In the genomic region with DNA sequence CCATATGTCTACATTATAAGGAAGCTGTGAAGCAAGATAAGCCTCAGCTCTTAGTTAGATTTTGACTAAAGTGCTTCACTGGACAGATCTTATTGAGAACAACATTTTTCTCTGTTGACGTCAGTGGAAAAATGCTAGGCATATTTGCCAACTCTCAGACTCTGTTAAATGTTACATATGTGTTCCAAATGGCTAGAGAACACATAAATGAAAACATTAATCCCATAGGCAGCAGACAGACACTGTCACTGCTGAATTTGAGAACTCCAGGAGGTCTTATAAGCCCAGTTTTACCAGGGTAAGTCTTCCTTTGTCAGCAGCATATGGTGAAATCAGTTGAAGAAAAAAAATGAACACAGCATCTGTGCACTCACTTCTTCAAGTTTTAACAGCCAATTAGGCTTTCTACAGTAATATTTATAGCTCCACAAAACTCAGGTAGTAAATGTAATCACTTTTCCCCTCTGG, we compare ENCODE assay signal across 9 cellular contexts.
DNase-seq lines count a peak whose midpoint lies in the region; ATAC-seq, FAIRE-seq and TF ChIP-seq lines count a peak whose summit lies in the region.
"Had no signal": no experiment of that assay in that cellular context is flagged by ENCODE, and none has a peak within 500 bp of the region (broad histone marks: within the 10 kb centered on the region; RNA-seq: fewer than 3 reads in every experiment).

No MANE protein-coding gene starts in this region.

- H3K27me3 ChIP-seq in adipocyte (replicated peaks; ENCODE audit: control insufficient read depth, insufficient read depth, low read length) (no peaks in the 10 kb centered on the region), cardiac muscle cell (no peaks in the 10 kb centered on the region)

- ATAC-seq in sciatic nerve (peak; percentile 56), GM18858 (IDR thresholded peaks at IDR 0.05; ENCODE audit: unreplicated experiment) (no peak)

- H3K4me1 ChIP-seq in adipocyte (ENCODE audit: control insufficient read depth, insufficient read depth, low read length), result peaks cover 30% of the 10 kb centered on the region
- peaks cover 16% of the 10 kb centered on the region for H3K4me1 ChIP-seq in cardiac muscle cell (ENCODE audit: low read depth)

- H3K9me3 ChIP-seq in adipocyte (ENCODE audit: control insufficient read depth, low read length), result no peaks in the 10 kb centered on the region
- no peaks in the 10 kb centered on the region for H3K9me3 ChIP-seq in cardiac muscle cell (ENCODE audit: low read depth)

- DNase-seq in GM18507 (ENCODE audit: extremely low spot score, insufficient read length, low read depth) (no peak), adipocyte (ENCODE audit: low read depth) (peak; percentile 87), cardiac muscle cell (ENCODE audit: low read depth in 1 of 2, low spot score in 1 of 2) (peak in 1 of 2 donors; percentile 85), sciatic nerve (ENCODE audit: low spot score) (no peak), NOMO-1 treated with dmso at 0.1 percent for 144 hours (lab: John Stamatoyannopoulos, UW; ENCODE audit: unreplicated experiment) (no peak), activated T-cell treated with anti-CD3 and anti-CD28 coated beads for 4 hours (no peak), urothelium cell line (ENCODE audit: low spot score) (no peak)
- DNase-seq: SIG-M5 had no signal

- H3K27ac ChIP-seq in cardiac muscle cell, result peak overlapping the region; percentile 77

- peak; percentile 26 for FAIRE-seq in GM18507 (lab: Jason Lieb, UNC)
- FAIRE-seq in urothelium cell line (lab: Jason Lieb, UNC), result no peak

- H3K9ac ChIP-seq in adipocyte (ENCODE audit: low read length), result peak overlapping the region; percentile 19

- intact Hi-C loops in sciatic nerve (cut with DNase I), result no loop called here

- H3K4me3 ChIP-seq in adipocyte (ENCODE audit: low read length) (no peak overlapping the region), cardiac muscle cell (no peak overlapping the region)

- H3K36me3 ChIP-seq in adipocyte (ENCODE audit: control insufficient read depth, insufficient read depth, low read length, severe bottlenecking), result no peaks in the 10 kb centered on the region
- no peaks in the 10 kb centered on the region for H3K36me3 ChIP-seq in cardiac muscle cell

- no peak for TF ChIP-seq CTCF in cardiac muscle cell (IDR thresholded peaks at IDR 0.05; ENCODE audit: low read depth, low read length)
